32 cellular contexts compared by ENCODE assay signal in genomic region chr17:75623386-75623785, GRCh38. TPM values are rescaled to one million over a fixed set of nuclear protein-coding genes. Genes with fewer than 3 reads are reported as not detected.
"Had no signal": no experiment of that assay in that cellular context is flagged by ENCODE, and none has a peak within 500 bp of the region (broad histone marks: within the 10 kb centered on the region; RNA-seq: fewer than 3 reads in every experiment).

No MANE protein-coding gene starts in this region.

- H3K9me3 Mint-ChIP-seq: activated naive CD4-positive, alpha-beta T cell treated with anti-CD3 and anti-CD28 coated beads for 36 hours; activated naive CD8-positive, alpha-beta T cell treated with anti-CD3 and anti-CD28 coated beads, Interleukin-2, amount 10 ng/mL, durations not matched to agents 7 days and 5 days; activated T-helper 1 cell treated with anti-CD3 and anti-CD28 coated beads, Interleukin-12 subunit alpha, Interleukin-12 subunit beta, Interleukin-2, Interleukin-4 antibody, amounts not matched to agents 30 ng/mL and 10 ng/mL and 1 ng/mL, durations not matched to agents 14 hours and 24 hours and 36 hours; mesothelial cell of epicardium; naive thymus-derived CD4-positive, alpha-beta T cell; T-helper 1 cell treated with Interleukin-12 subunit alpha and Interleukin-12 subunit beta and Interleukin-4 antibody, amounts not matched to agents 30 μg/mL and 1 μg/mL, for 36 hours had no signal

- H3K27ac ChIP-seq: ascending aorta, breast epithelium, esophagus muscularis mucosa, ovary, prostate gland, spleen, thyroid gland, upper lobe of left lung, vagina, VCaP had no signal

- H3K9me3 ChIP-seq: ascending aorta, breast epithelium, esophagus muscularis mucosa, ovary, prostate gland, spleen, thyroid gland, upper lobe of left lung, vagina had no signal

- H3K4me1 ChIP-seq: ascending aorta, breast epithelium, esophagus muscularis mucosa, prostate gland, thyroid gland, upper lobe of left lung, vagina had no signal

- H3K36me3 ChIP-seq: ovary had no signal

- H3K36me3 Mint-ChIP-seq: activated naive CD8-positive, alpha-beta T cell treated with anti-CD3 and anti-CD28 coated beads, Interleukin-2, amount 10 ng/mL, durations not matched to agents 7 days and 5 days; naive thymus-derived CD4-positive, alpha-beta T cell had no signal

- H3K27me3 Mint-ChIP-seq: activated naive CD8-positive, alpha-beta T cell treated with anti-CD3 and anti-CD28 coated beads, Interleukin-2, amount 10 ng/mL, durations not matched to agents 7 days and 5 days; naive thymus-derived CD4-positive, alpha-beta T cell had no signal

- H3K4me3 Mint-ChIP-seq: activated naive CD4-positive, alpha-beta T cell treated with anti-CD3 and anti-CD28 coated beads for 36 hours; activated naive CD8-positive, alpha-beta T cell treated with anti-CD3 and anti-CD28 coated beads, Interleukin-2, amount 10 ng/mL, durations not matched to agents 7 days and 5 days; activated T-helper 1 cell treated with anti-CD3 and anti-CD28 coated beads, Interleukin-12 subunit alpha, Interleukin-12 subunit beta, Interleukin-2, Interleukin-4 antibody, amounts not matched to agents 30 ng/mL and 10 ng/mL and 1 ng/mL, durations not matched to agents 14 hours and 24 hours and 36 hours; mesothelial cell of epicardium; naive thymus-derived CD4-positive, alpha-beta T cell; T-helper 1 cell treated with Interleukin-12 subunit alpha and Interleukin-12 subunit beta and Interleukin-4 antibody, amounts not matched to agents 30 μg/mL and 1 μg/mL, for 36 hours had no signal

- H3K4me3 ChIP-seq: ascending aorta, breast epithelium, esophagus muscularis mucosa, ovary, prostate gland, spleen, thyroid gland, upper lobe of left lung, vagina had no signal

- DNase-seq: activated CD4-positive, alpha-beta T cell treated with anti-CD3 and anti-CD28 coated beads for 4 hours; activated CD4-positive, alpha-beta T cell treated with anti-CD3 and anti-CD28 coated beads, Interleukin-2, amount 50 U/mL, for 4 hours; activated effector memory CD4-positive, alpha-beta T cell treated with anti-CD3 and anti-CD28 coated beads, Interleukin-2, amount 50 U/mL, for 16 hours; activated naive CD4-positive, alpha-beta T cell treated with anti-CD3 and anti-CD28 coated beads for 36 hours; activated naive CD8-positive, alpha-beta T cell treated with anti-CD3 and anti-CD28 coated beads, Interleukin-2, amount 10 ng/mL, durations not matched to agents 7 days and 5 days; activated T-cell treated with anti-CD3 and anti-CD28 coated beads for 4 hours; central memory CD4-positive, alpha-beta T cell; dermis blood vessel endothelial cell; effector CD4-positive, alpha-beta T cell; foreskin melanocyte; glutamatergic neuron; islet precursor cell; left cardiac atrium; left ventricle myocardium superior; naive thymus-derived CD4-positive, alpha-beta T cell; ovary; spleen; stimulated activated naive CD8-positive, alpha-beta T cell treated with anti-CD3 and anti-CD28 coated beads, Interleukin-15, Interleukin-2, amounts not matched to agents 100 U/mL and 50 U/mL, for 24 hours; substantia nigra; T-helper 9 cell; thyroid gland; upper lobe of left lung had no signal

- H3K27ac Mint-ChIP-seq: activated naive CD4-positive, alpha-beta T cell treated with anti-CD3 and anti-CD28 coated beads for 36 hours; activated T-helper 1 cell treated with anti-CD3 and anti-CD28 coated beads, Interleukin-12 subunit alpha, Interleukin-12 subunit beta, Interleukin-2, Interleukin-4 antibody, amounts not matched to agents 30 ng/mL and 10 ng/mL and 1 ng/mL, durations not matched to agents 14 hours and 24 hours and 36 hours; mesothelial cell of epicardium; T-helper 1 cell treated with Interleukin-12 subunit alpha and Interleukin-12 subunit beta and Interleukin-4 antibody, amounts not matched to agents 30 μg/mL and 1 μg/mL, for 36 hours had no signal

- ATAC-seq: left cardiac atrium; left ventricle myocardium superior; naive thymus-derived CD4-positive, alpha-beta T cell; stimulated activated naive CD8-positive, alpha-beta T cell treated with anti-CD3 and anti-CD28 coated beads, Interleukin-15, Interleukin-2, amounts not matched to agents 100 U/mL and 50 U/mL, for 24 hours had no signal

- H3K27me3 ChIP-seq: ascending aorta, breast epithelium, esophagus muscularis mucosa, ovary, spleen, thyroid gland, upper lobe of left lung, vagina had no signal

RNA-seq across cellular contexts. Expression of gene SMIM5, which starts 9.8 kb away (rescaled TPM):
- total RNA-seq: activated naive CD4-positive, alpha-beta T cell treated with anti-CD3 and anti-CD28 coated beads for 36 hours; activated T-helper 1 cell treated with anti-CD3 and anti-CD28 coated beads, Interleukin-12 subunit alpha, Interleukin-12 subunit beta, Interleukin-2, Interleukin-4 antibody, amounts not matched to agents 30 ng/mL and 10 ng/mL and 1 ng/mL, durations not matched to agents 14 hours and 24 hours and 36 hours; ascending aorta; dermis blood vessel endothelial cell; lung microvascular endothelial cell had no signal
